Comparison of ENCODE assay signal across 11 cellular contexts in genomic region chr2:197497301-197497700, GRCh38.
A peak's percentile ranks its signal among the peaks of the same experiment; 100 is the strongest.
DNase-seq lines count a peak whose midpoint lies in the region; TF ChIP-seq lines count a peak whose summit lies in the region.
"Had no signal": no experiment of that assay in that cellular context is flagged by ENCODE, and none has a peak within 500 bp of the region (broad histone marks: within the 10 kb centered on the region; RNA-seq: fewer than 3 reads in every experiment).

No MANE protein-coding gene starts in this region.

- TF ChIP-seq CTCF in NB4 (IDR thresholded peaks at IDR 0.05; ENCODE audit: low read depth, low read length) = no peak
- TF ChIP-seq CTCF in nephron (IDR thresholded peaks at IDR 0.05; ENCODE audit: unreplicated experiment in 3 of 3) = no peak

- H3K36me3 ChIP-seq in ES-I3 (ENCODE audit: insufficient read depth, low read length) = peaks cover 44% of the 10 kb centered on the region

- H3K4me3 ChIP-seq in NB4 (ENCODE audit: low read depth, low read length) = peak overlapping the region; percentile 76

- peak overlapping the region; percentile 90 to 98 (median 92) for H3K4me3 Mint-ChIP-seq in nephron

- H3K27ac ChIP-seq in caudate nucleus (ENCODE audit: low read depth, low read length) = peak overlapping the region; percentile 100
- H3K27ac ChIP-seq: parathyroid adenoma had no signal

- DNase-seq in NB4 (ENCODE audit: low read depth) (no peak), caudate nucleus (lab: John Stamatoyannopoulos, UW) (no peak), pons (ENCODE audit: low spot score) (no peak), GOT3 (lab: John Stamatoyannopoulos, UW) (no peak), SHP77 (lab: John Stamatoyannopoulos, UW) (no peak), DMS53 (lab: John Stamatoyannopoulos, UW) (no peak)
- DNase-seq: amniotic stem cell, NCI-H187 had no signal

- H3K27ac Mint-ChIP-seq in nephron = peak overlapping the region in 2 of 3 experiments; percentile 11 to 96

- H3K27me3 Mint-ChIP-seq in nephron (ENCODE audit: low read depth) = no peaks in the 10 kb centered on the region

- H3K4me1 ChIP-seq in ES-I3 (ENCODE audit: insufficient read depth, low read length) = peaks cover 15% of the 10 kb centered on the region

- H3K36me3 Mint-ChIP-seq in nephron (ENCODE audit: low read depth) = peaks cover 54% of the 10 kb centered on the region

- peak overlapping the region; percentile 88 for H3K9ac ChIP-seq in ES-I3 (ENCODE audit: low read depth, low read length)
- H3K9ac ChIP-seq: parathyroid adenoma had no signal

- H3K4me1 Mint-ChIP-seq in nephron = peaks cover 37% of the 10 kb centered on the region

- no peaks in the 10 kb centered on the region for H3K9me3 ChIP-seq in ES-I3 (ENCODE audit: control insufficient read depth, insufficient read depth, low read length)

- H3K9me3 Mint-ChIP-seq in nephron = no peaks in the 10 kb centered on the region

- no peak for TF ChIP-seq POLR2A in NB4 (IDR thresholded peaks at IDR 0.05; ENCODE audit: extremely low read depth, insufficient read length)
